In genomic region chr1:204228896-204229295, GRCh38 we compare ENCODE assay signal across 37 cellular contexts. TPM values are rescaled to one million over a fixed set of nuclear protein-coding genes. Genes with fewer than 3 reads are reported as not detected.
"Had no signal": no experiment of that assay in that cellular context is flagged by ENCODE, and none has a peak within 500 bp of the region (broad histone marks: within the 10 kb centered on the region; RNA-seq: fewer than 3 reads in every experiment).

No MANE protein-coding gene starts in this region.

- H3K27me3 Mint-ChIP-seq: activated CD4-positive, alpha-beta memory T cell treated with anti-CD3 and anti-CD28 coated beads for 36 hours; activated CD4-positive, alpha-beta T cell treated with anti-CD3 and anti-CD28 coated beads, Interleukin-2, amount 10 ng/mL, durations not matched to agents 24 days and 14 days; activated CD8-positive, alpha-beta T cell treated with anti-CD3 and anti-CD28 coated beads for 36 hours; activated naive CD8-positive, alpha-beta T cell treated with anti-CD3 and anti-CD28 coated beads for 36 hours had no signal

- H3K36me3 Mint-ChIP-seq: activated CD4-positive, alpha-beta memory T cell treated with anti-CD3 and anti-CD28 coated beads for 36 hours; activated naive CD4-positive, alpha-beta T cell treated with anti-CD3 and anti-CD28 coated beads, Interleukin-2, amount 50 U/mL, for 72 hours; activated naive CD8-positive, alpha-beta T cell treated with anti-CD3 and anti-CD28 coated beads for 36 hours had no signal

- ATAC-seq: activated CD8-positive, alpha-beta T cell treated with anti-CD3 and anti-CD28 coated beads for 36 hours; activated naive CD4-positive, alpha-beta T cell treated with anti-CD3 and anti-CD28 coated beads, Interleukin-2, amount 50 U/mL, for 72 hours; activated T-cell treated with anti-CD3 and anti-CD28 coated beads, Interleukin-2, amount 50 U/mL, for 4 hours; activated T-cell treated with anti-CD3 and anti-CD28 coated beads, Interleukin-2, amount 50 U/mL, for 72 hours; activated T-helper 17 cell treated with anti-CD3 and anti-CD28 coated beads, Interleukin-2, amount 50 U/mL, for 72 hours; body of pancreas had no signal

- H3K4me3 ChIP-seq: adrenal gland, body of pancreas, breast epithelium had no signal

- H3K4me1 Mint-ChIP-seq: activated B cell treated with CpG ODN at 0.5 μM for 24 hours; activated CD4-positive, alpha-beta T cell treated with anti-CD3 and anti-CD28 coated beads, Interleukin-2, amount 10 ng/mL, durations not matched to agents 24 days and 14 days; activated naive CD8-positive, alpha-beta T cell treated with anti-CD3 and anti-CD28 coated beads for 36 hours; activated T-helper 17 cell treated with anti-CD3 and anti-CD28 coated beads, Interleukin-2, amount 50 U/mL, for 72 hours had no signal

- H3K27me3 ChIP-seq: adrenal gland, body of pancreas, brain microvascular endothelial cell, breast epithelium had no signal

- H3K4me1 ChIP-seq: adrenal gland had no signal

- H3K4me3 Mint-ChIP-seq: activated B cell treated with CpG ODN at 0.5 μM for 24 hours; activated CD4-positive, alpha-beta memory T cell treated with anti-CD3 and anti-CD28 coated beads for 36 hours; activated CD4-positive, alpha-beta T cell treated with anti-CD3 and anti-CD28 coated beads, Interleukin-2, amount 10 ng/mL, durations not matched to agents 24 days and 14 days; activated CD8-positive, alpha-beta T cell treated with anti-CD3 and anti-CD28 coated beads for 36 hours; activated naive CD4-positive, alpha-beta T cell treated with anti-CD3 and anti-CD28 coated beads for 36 hours; activated naive CD8-positive, alpha-beta T cell treated with anti-CD3 and anti-CD28 coated beads for 36 hours; activated T-cell treated with anti-CD3 and anti-CD28 coated beads, Interleukin-2, amount 50 U/mL, for 4 hours; activated T-cell treated with anti-CD3 and anti-CD28 coated beads, Interleukin-2, amount 50 U/mL, for 72 hours; activated T-helper 1 cell treated with anti-CD3 and anti-CD28 coated beads, Interleukin-12 subunit alpha, Interleukin-12 subunit beta, Interleukin-2, Interleukin-4 antibody, amounts not matched to agents 30 ng/mL and 10 ng/mL and 1 ng/mL, durations not matched to agents 14 hours and 24 hours and 36 hours; activated T-helper 17 cell treated with anti-CD3 and anti-CD28 coated beads, Interleukin-2, amount 50 U/mL, for 72 hours; T-helper 1 cell treated with Interleukin-12 subunit alpha and Interleukin-12 subunit beta and Interleukin-4 antibody, amounts not matched to agents 30 μg/mL and 1 μg/mL, for 36 hours; T-helper 2 cell treated with Interferon-gamma antibody and Interleukin-4, amounts not matched to agents 5 μg/mL and 100 μg/mL, for 36 hours had no signal

- H3K9me3 ChIP-seq: adrenal gland, body of pancreas, breast epithelium had no signal

- H3K36me3 ChIP-seq: brain microvascular endothelial cell had no signal

- H3K27ac Mint-ChIP-seq: activated B cell treated with CpG ODN at 0.5 μM for 24 hours; activated CD4-positive, alpha-beta memory T cell treated with anti-CD3 and anti-CD28 coated beads for 36 hours; activated CD4-positive, alpha-beta T cell treated with anti-CD3 and anti-CD28 coated beads, Interleukin-2, amount 10 ng/mL, durations not matched to agents 24 days and 14 days; activated CD8-positive, alpha-beta T cell treated with anti-CD3 and anti-CD28 coated beads for 36 hours; activated naive CD4-positive, alpha-beta T cell treated with anti-CD3 and anti-CD28 coated beads for 36 hours; activated naive CD4-positive, alpha-beta T cell treated with anti-CD3 and anti-CD28 coated beads, Interleukin-2, amount 50 U/mL, for 72 hours; activated naive CD8-positive, alpha-beta T cell treated with anti-CD3 and anti-CD28 coated beads for 36 hours; activated T-cell treated with anti-CD3 and anti-CD28 coated beads, Interleukin-2, amount 50 U/mL, for 72 hours; activated T-helper 1 cell treated with anti-CD3 and anti-CD28 coated beads, Interleukin-12 subunit alpha, Interleukin-12 subunit beta, Interleukin-2, Interleukin-4 antibody, amounts not matched to agents 30 ng/mL and 10 ng/mL and 1 ng/mL, durations not matched to agents 14 hours and 24 hours and 36 hours; activated T-helper 17 cell treated with anti-CD3 and anti-CD28 coated beads, Interleukin-2, amount 50 U/mL, for 72 hours; T-helper 1 cell treated with Interleukin-12 subunit alpha and Interleukin-12 subunit beta and Interleukin-4 antibody, amounts not matched to agents 30 μg/mL and 1 μg/mL, for 36 hours; T-helper 2 cell treated with Interferon-gamma antibody and Interleukin-4, amounts not matched to agents 5 μg/mL and 100 μg/mL, for 36 hours had no signal

- H3K27ac ChIP-seq: adrenal gland, body of pancreas, brain microvascular endothelial cell, VCaP had no signal

- H3K9me3 Mint-ChIP-seq: activated B cell treated with CpG ODN at 0.5 μM for 24 hours; activated CD4-positive, alpha-beta memory T cell treated with anti-CD3 and anti-CD28 coated beads for 36 hours; activated CD4-positive, alpha-beta T cell treated with anti-CD3 and anti-CD28 coated beads, Interleukin-2, amount 10 ng/mL, durations not matched to agents 24 days and 14 days; activated CD8-positive, alpha-beta T cell treated with anti-CD3 and anti-CD28 coated beads for 36 hours; activated naive CD4-positive, alpha-beta T cell treated with anti-CD3 and anti-CD28 coated beads for 36 hours; activated naive CD4-positive, alpha-beta T cell treated with anti-CD3 and anti-CD28 coated beads, Interleukin-2, amount 50 U/mL, for 72 hours; activated naive CD8-positive, alpha-beta T cell treated with anti-CD3 and anti-CD28 coated beads for 36 hours; activated T-cell treated with anti-CD3 and anti-CD28 coated beads, Interleukin-2, amount 50 U/mL, for 4 hours; activated T-cell treated with anti-CD3 and anti-CD28 coated beads, Interleukin-2, amount 50 U/mL, for 72 hours; activated T-helper 1 cell treated with anti-CD3 and anti-CD28 coated beads, Interleukin-12 subunit alpha, Interleukin-12 subunit beta, Interleukin-2, Interleukin-4 antibody, amounts not matched to agents 30 ng/mL and 10 ng/mL and 1 ng/mL, durations not matched to agents 14 hours and 24 hours and 36 hours; activated T-helper 17 cell treated with anti-CD3 and anti-CD28 coated beads, Interleukin-2, amount 50 U/mL, for 72 hours; T-helper 1 cell treated with Interleukin-12 subunit alpha and Interleukin-12 subunit beta and Interleukin-4 antibody, amounts not matched to agents 30 μg/mL and 1 μg/mL, for 36 hours; T-helper 2 cell treated with Interferon-gamma antibody and Interleukin-4, amounts not matched to agents 5 μg/mL and 100 μg/mL, for 36 hours had no signal

- DNase-seq: activated B cell treated with CpG ODN at 0.5 μM for 24 hours; activated CD4-positive, alpha-beta memory T cell treated with anti-CD3 and anti-CD28 coated beads for 36 hours; activated CD4-positive, alpha-beta T cell treated with anti-CD3 and anti-CD28 coated beads for 4 hours; activated CD4-positive, alpha-beta T cell treated with anti-CD3 and anti-CD28 coated beads, Interleukin-2, amount 10 ng/mL, durations not matched to agents 24 days and 14 days; activated CD4-positive, alpha-beta T cell treated with anti-CD3 and anti-CD28 coated beads, Interleukin-2, amount 50 U/mL, for 1 hour; activated CD4-positive, alpha-beta T cell treated with anti-CD3 and anti-CD28 coated beads, Interleukin-2, amount 50 U/mL, for 4 hours; activated CD4-positive, CD25-positive, alpha-beta regulatory T cell treated with anti-CD3 and anti-CD28 coated beads, Interleukin-2, amount 50 U/mL, for 72 hours; activated CD8-positive, alpha-beta memory T cell treated with anti-CD3 and anti-CD28 coated beads, Interleukin-2, amount 50 U/mL, for 4 hours; activated CD8-positive, alpha-beta T cell treated with anti-CD3 and anti-CD28 coated beads for 36 hours; activated effector memory CD4-positive, alpha-beta T cell treated with anti-CD3 and anti-CD28 coated beads, Interleukin-2, amount 50 U/mL, for 16 hours; activated gamma-delta T cell treated with Interleukin-2 at 50 U/mL for 16 hours; activated naive CD4-positive, alpha-beta T cell; activated naive CD4-positive, alpha-beta T cell treated with anti-CD3 and anti-CD28 coated beads for 36 hours; activated naive CD4-positive, alpha-beta T cell treated with anti-CD3 and anti-CD28 coated beads, Interleukin-2, amount 50 U/mL, for 16 hours; activated naive CD8-positive, alpha-beta T cell treated with anti-CD3 and anti-CD28 coated beads for 36 hours; activated T-cell treated with anti-CD3 and anti-CD28 coated beads for 4 hours; activated T-cell treated with anti-CD3 and anti-CD28 coated beads, Interleukin-2, amount 50 U/mL, for 1 hour; activated T-cell treated with anti-CD3 and anti-CD28 coated beads, Interleukin-2, amount 50 U/mL, for 4 hours; activated T-cell treated with anti-CD3 and anti-CD28 coated beads, Interleukin-2, amount 50 U/mL, for 72 hours; adrenal gland; amniotic stem cell; body of pancreas; brain microvascular endothelial cell; central memory CD4-positive, alpha-beta T cell; T-helper 1 cell; T-helper 2 cell; T-helper 9 cell had no signal

RNA-seq across cellular contexts. Expression of gene GOLT1A, which starts 15.1 kb away (rescaled TPM):
- total RNA-seq: activated B cell treated with CpG ODN at 0.5 μM for 24 hours; activated CD4-positive, alpha-beta T cell treated with anti-CD3 and anti-CD28 coated beads, Interleukin-2, amount 10 ng/mL, durations not matched to agents 24 days and 14 days; activated CD8-positive, alpha-beta memory T cell treated with anti-CD3 and anti-CD28 coated beads for 36 hours; activated CD8-positive, alpha-beta T cell treated with anti-CD3 and anti-CD28 coated beads for 36 hours; activated naive CD4-positive, alpha-beta T cell treated with anti-CD3 and anti-CD28 coated beads for 36 hours; activated T-cell treated with anti-CD3 and anti-CD28 coated beads, Interleukin-2, amount 50 U/mL, for 4 hours; activated T-helper 1 cell treated with anti-CD3 and anti-CD28 coated beads, Interleukin-12 subunit alpha, Interleukin-12 subunit beta, Interleukin-2, Interleukin-4 antibody, amounts not matched to agents 30 ng/mL and 10 ng/mL and 1 ng/mL, durations not matched to agents 14 hours and 24 hours and 36 hours; aorta; cardiac septum had no signal

RNA-seq across cellular contexts. Expression of gene KISS1, which starts 32.6 kb away (rescaled TPM):
- total RNA-seq: activated B cell treated with CpG ODN at 0.5 μM for 24 hours; activated CD4-positive, alpha-beta memory T cell treated with anti-CD3 and anti-CD28 coated beads for 36 hours; activated CD4-positive, alpha-beta T cell treated with anti-CD3 and anti-CD28 coated beads, Interleukin-2, amount 10 ng/mL, durations not matched to agents 24 days and 14 days; activated CD8-positive, alpha-beta memory T cell treated with anti-CD3 and anti-CD28 coated beads for 36 hours; activated CD8-positive, alpha-beta T cell treated with anti-CD3 and anti-CD28 coated beads for 36 hours; activated naive CD4-positive, alpha-beta T cell treated with anti-CD3 and anti-CD28 coated beads for 36 hours; activated naive CD8-positive, alpha-beta T cell treated with anti-CD3 and anti-CD28 coated beads for 36 hours; activated T-cell treated with anti-CD3 and anti-CD28 coated beads, Interleukin-2, amount 50 U/mL, for 4 hours; activated T-cell treated with anti-CD3 and anti-CD28 coated beads, Interleukin-2, amount 50 U/mL, for 72 hours; activated T-helper 1 cell treated with anti-CD3 and anti-CD28 coated beads, Interleukin-12 subunit alpha, Interleukin-12 subunit beta, Interleukin-2, Interleukin-4 antibody, amounts not matched to agents 30 ng/mL and 10 ng/mL and 1 ng/mL, durations not matched to agents 14 hours and 24 hours and 36 hours; activated T-helper 17 cell treated with anti-CD3 and anti-CD28 coated beads, Interleukin-2, amount 50 U/mL, for 72 hours; adrenal gland; aorta; body of pancreas; breast epithelium; cardiac septum had no signal
